In the genomic region with DNA sequence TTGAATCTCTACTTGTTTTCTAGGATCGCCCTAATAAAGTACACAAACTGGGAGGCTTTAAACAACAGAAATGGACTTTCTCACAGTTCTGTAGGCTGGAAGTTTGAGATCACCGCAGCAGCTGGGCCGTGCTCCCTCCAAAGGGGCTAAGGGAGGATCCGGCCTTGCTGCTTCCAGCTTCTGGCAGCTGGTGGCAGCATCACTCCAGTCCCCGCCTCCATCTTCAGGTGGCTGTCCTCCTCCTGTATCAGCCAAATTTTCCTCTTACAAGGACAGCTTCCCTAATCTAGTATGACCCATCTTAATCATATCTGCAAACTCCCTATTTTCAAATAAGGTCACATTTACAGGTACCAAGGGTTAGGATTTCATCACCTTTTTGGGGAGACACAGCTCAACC, we compare ENCODE assay signal across 8 cellular contexts.
DNase-seq lines count a peak whose midpoint lies in the region; ATAC-seq and TF ChIP-seq lines count a peak whose summit lies in the region.
"Not testable (repeated sequence)": the region's sequence is repeated elsewhere in the genome, so short reads cannot be mapped to it uniquely, and the experiment has no call there.

No MANE protein-coding gene starts in this region.

- peaks cover 16% of the 10 kb centered on the region for H3K4me1 ChIP-seq in Loucy (ENCODE audit: insufficient read depth, low read length, poor library complexity, severe bottlenecking)
- H3K4me1 ChIP-seq in mucosa of stomach (ENCODE audit: control insufficient read depth, insufficient read depth, low read length): not testable (repeated sequence)

- DNase-seq in COLO829 (ENCODE audit: low spot score) (peak; percentile 7), RPMI7951 (ENCODE audit: low read depth) (peak; percentile 61), fibroblast of peridontal ligament (ENCODE audit: extremely low read depth) (peak; percentile 40)
- DNase-seq in activated effector memory CD4-positive, alpha-beta T cell treated with anti-CD3 and anti-CD28 coated beads, Interleukin-2, amount 50 U/mL, for 16 hours: peak; percentile 76
- peak; percentile 63 for DNase-seq in stimulated activated CD8-positive, alpha-beta memory T cell treated with anti-CD3 and anti-CD28 coated beads, Interleukin-4, amount 100 ng/mL, for 48 hours

- peak overlapping the region; percentile 78 for H3K4me2 ChIP-seq in Loucy (ENCODE audit: low read depth, low read length, poor library complexity, severe bottlenecking)

- H3K36me3 ChIP-seq in Loucy (ENCODE audit: insufficient read depth, low read length); mucosa of stomach (ENCODE audit: control insufficient read depth, insufficient read depth, low read length): not testable (repeated sequence)

- H4K20me1 ChIP-seq in Loucy (ENCODE audit: insufficient read depth, low read length, poor library complexity, severe bottlenecking): not testable (repeated sequence)

- H3K9ac ChIP-seq in Loucy (ENCODE audit: low read depth, low read length, poor library complexity, severe bottlenecking) (peak overlapping the region; percentile 53), mucosa of stomach (ENCODE audit: low read length) (peak overlapping the region; percentile 80)

- not testable (repeated sequence) for H3K27me3 ChIP-seq in Loucy (ENCODE audit: insufficient read depth, low read length, poor library complexity, severe bottlenecking); mucosa of stomach (ENCODE audit: control insufficient read depth, insufficient read depth, low read length)

- not testable (repeated sequence) for H3F3A ChIP-seq in Loucy (ENCODE audit: low read depth)

- peak overlapping the region; percentile 93 for H2AFZ ChIP-seq in Loucy (ENCODE audit: low read length)

- ATAC-seq in GM21619 (IDR thresholded peaks at IDR 0.05; ENCODE audit: unreplicated experiment): peak; percentile 42

- peak overlapping the region; percentile 85 for H3K4me3 ChIP-seq in Loucy (ENCODE audit: low read length, poor library complexity, severe bottlenecking)
- H3K4me3 ChIP-seq in mucosa of stomach (ENCODE audit: low read length): not testable (repeated sequence)

- H3K9me2 ChIP-seq in Loucy (replicated peaks; ENCODE audit: low read depth, low read length): not testable (repeated sequence)

- peak; percentile 71 for TF ChIP-seq CTCF in Loucy (conservative IDR thresholded peaks at IDR 0.05; ENCODE audit: low read length)

- not testable (repeated sequence) for H3K9me3 ChIP-seq in Loucy (ENCODE audit: insufficient read depth, low read depth, low read length); mucosa of stomach (ENCODE audit: control insufficient read depth, low read length)

- H3K79me2 ChIP-seq in Loucy (ENCODE audit: insufficient read depth, low read length): not testable (repeated sequence)

Comparison
In these comparisons a context has a peak if more than half of its experiments do, and no peak if none do; other contexts are left out.
1. DNase-seq: peak in every context shown above with its lines; median percentile 76 in activated effector memory CD4-positive, alpha-beta T cell treated with anti-CD3 and anti-CD28 coated beads, Interleukin-2, amount 50 U/mL, for 16 hours; 63 in stimulated activated CD8-positive, alpha-beta memory T cell treated with anti-CD3 and anti-CD28 coated beads, Interleukin-4, amount 100 ng/mL, for 48 hours; 61 in RPMI7951; 40 in fibroblast of peridontal ligament; 7 in COLO829.